Comparison of ENCODE assay signal across 12 cellular contexts in genomic region chr4:8940792-8941491, GRCh38.
DNase-seq lines count a peak whose midpoint lies in the region; ATAC-seq and TF ChIP-seq lines count a peak whose summit lies in the region.
"Had no signal": no experiment of that assay in that cellular context is flagged by ENCODE, and none has a peak within 500 bp of the region (broad histone marks: within the 10 kb centered on the region; RNA-seq: fewer than 3 reads in every experiment).

No MANE protein-coding gene starts in this region.

- no peak overlapping the region for H3K4me3 ChIP-seq in breast epithelium
- H3K4me3 ChIP-seq in NT2/D1 (ENCODE audit: insufficient read length, low read depth): no peak overlapping the region
- no peak overlapping the region for H3K4me3 ChIP-seq in esophagus muscularis mucosa

- CTCF ChIA-PET in activated naive CD4-positive, alpha-beta T cell treated with anti-CD3 and anti-CD28 coated beads, Interleukin-2, amount 10 ng/mL, durations not matched to agents 7 days and 5 days (lab: Charles Lee): no interaction called here

- no peak for TF ChIP-seq EP300 in esophagus muscularis mucosa (IDR thresholded peaks at IDR 0.05)

- H3K4me1 ChIP-seq in breast epithelium (no peaks in the 10 kb centered on the region), NT2/D1 (ENCODE audit: insufficient read depth, insufficient read length) (peaks cover 12% of the 10 kb centered on the region), esophagus muscularis mucosa (no peaks in the 10 kb centered on the region)

- TF ChIP-seq CTCF in breast epithelium (IDR thresholded peaks at IDR 0.05): peak in 1 of 3 donors; percentile 12
- no peak for TF ChIP-seq CTCF in esophagus muscularis mucosa (IDR thresholded peaks at IDR 0.05)

- TF ChIP-seq POLR2A in breast epithelium (IDR thresholded peaks at IDR 0.05) (no peak), esophagus muscularis mucosa (IDR thresholded peaks at IDR 0.05; ENCODE audit: low read depth) (no peak)

- peak; percentile 24 to 55 for DNase-seq in T47D (ENCODE audit: low read depth in 1 of 2, low spot score in 1 of 2)
- DNase-seq in breast epithelium (ENCODE audit: low spot score in 2 of 2): no peak
- peak; percentile 39 for DNase-seq in NT2/D1 (ENCODE audit: low read depth, low spot score)
- DNase-seq in esophagus muscularis mucosa (ENCODE audit: extremely low spot score): peak; percentile 29
- no peak for DNase-seq in stimulated activated effector memory CD8-positive, alpha-beta T cell treated with anti-CD3 and anti-CD28 coated beads, Interleukin-12 subunit alpha, Interleukin-12 subunit beta, amount 100 ng/mL, for 72 hours (ENCODE audit: low spot score in 2 of 2)
- no peak for DNase-seq in activated naive CD8-positive, alpha-beta T cell treated with anti-CD3 and anti-CD28 coated beads, Interleukin-2, amount 50 U/mL, for 24 hours
- no peak for DNase-seq in activated naive CD4-positive, alpha-beta T cell treated with anti-CD3 and anti-CD28 coated beads, Interleukin-2, amount 10 ng/mL, durations not matched to agents 7 days and 5 days
- DNase-seq: activated CD8-positive, alpha-beta memory T cell treated with anti-CD3 and anti-CD28 coated beads, Interleukin-2, amount 50 U/mL, for 48 hours; C1 segment of cervical spinal cord; stimulated activated naive B cell treated with anti-CD40 and anti-IgM and Interleukin-4, amounts not matched to agents 10 μg/mL and 1 μg/mL and 100 μg/mL, for 72 hours had no signal

- H3K9me3 ChIP-seq in breast epithelium (no peaks in the 10 kb centered on the region), NT2/D1 (ENCODE audit: insufficient read depth, low read length) (peaks cover 5% of the 10 kb centered on the region; the same call in 1 of the 2 replicates), esophagus muscularis mucosa (peaks cover 0 to 6% (median 0%) of the 10 kb centered on the region in 4 donors)

- WGBS in esophagus muscularis mucosa: 49% methylated on average over 14 of the region's 21 CpGs

- no peak overlapping the region for H3K4me3 Mint-ChIP-seq in stimulated activated effector memory CD8-positive, alpha-beta T cell treated with anti-CD3 and anti-CD28 coated beads, Interleukin-12 subunit alpha, Interleukin-12 subunit beta, amount 100 ng/mL, for 72 hours
- no peak overlapping the region for H3K4me3 Mint-ChIP-seq in activated naive CD8-positive, alpha-beta T cell treated with anti-CD3 and anti-CD28 coated beads, Interleukin-2, amount 50 U/mL, for 24 hours
- H3K4me3 Mint-ChIP-seq in activated naive CD4-positive, alpha-beta T cell treated with anti-CD3 and anti-CD28 coated beads, Interleukin-2, amount 10 ng/mL, durations not matched to agents 7 days and 5 days: no peak overlapping the region
- H3K4me3 Mint-ChIP-seq: IgD-negative memory B cell; stimulated activated naive B cell treated with anti-CD40 and anti-IgM and Interleukin-4, amounts not matched to agents 10 μg/mL and 1 μg/mL and 100 μg/mL, for 72 hours had no signal

- no peaks in the 10 kb centered on the region for H3K36me3 Mint-ChIP-seq in stimulated activated effector memory CD8-positive, alpha-beta T cell treated with anti-CD3 and anti-CD28 coated beads, Interleukin-12 subunit alpha, Interleukin-12 subunit beta, amount 100 ng/mL, for 72 hours
- no peaks in the 10 kb centered on the region for H3K36me3 Mint-ChIP-seq in activated naive CD8-positive, alpha-beta T cell treated with anti-CD3 and anti-CD28 coated beads, Interleukin-2, amount 50 U/mL, for 24 hours (ENCODE audit: low read depth)
- no peaks in the 10 kb centered on the region for H3K36me3 Mint-ChIP-seq in activated naive CD4-positive, alpha-beta T cell treated with anti-CD3 and anti-CD28 coated beads, Interleukin-2, amount 10 ng/mL, durations not matched to agents 7 days and 5 days
- H3K36me3 Mint-ChIP-seq: IgD-negative memory B cell; stimulated activated naive B cell treated with anti-CD40 and anti-IgM and Interleukin-4, amounts not matched to agents 10 μg/mL and 1 μg/mL and 100 μg/mL, for 72 hours had no signal

- no peaks in the 10 kb centered on the region for H3K9me3 Mint-ChIP-seq in stimulated activated effector memory CD8-positive, alpha-beta T cell treated with anti-CD3 and anti-CD28 coated beads, Interleukin-12 subunit alpha, Interleukin-12 subunit beta, amount 100 ng/mL, for 72 hours
- H3K9me3 Mint-ChIP-seq in activated naive CD8-positive, alpha-beta T cell treated with anti-CD3 and anti-CD28 coated beads, Interleukin-2, amount 50 U/mL, for 24 hours: no peaks in the 10 kb centered on the region
- H3K9me3 Mint-ChIP-seq in activated naive CD4-positive, alpha-beta T cell treated with anti-CD3 and anti-CD28 coated beads, Interleukin-2, amount 10 ng/mL, durations not matched to agents 7 days and 5 days: no peaks in the 10 kb centered on the region

- H3K9ac ChIP-seq in NT2/D1 (ENCODE audit: insufficient read length, low read depth): no peak overlapping the region

- ATAC-seq in stimulated activated effector memory CD8-positive, alpha-beta T cell treated with anti-CD3 and anti-CD28 coated beads, Interleukin-12 subunit alpha, Interleukin-12 subunit beta, amount 100 ng/mL, for 72 hours: peak; percentile 39
- no peak for ATAC-seq in GM19035 (IDR thresholded peaks at IDR 0.05; ENCODE audit: unreplicated experiment)
- ATAC-seq in activated naive CD8-positive, alpha-beta T cell treated with anti-CD3 and anti-CD28 coated beads, Interleukin-2, amount 50 U/mL, for 24 hours: no peak
- ATAC-seq: stimulated activated naive B cell treated with anti-CD40 and anti-IgM and Interleukin-4, amounts not matched to agents 10 μg/mL and 1 μg/mL and 100 μg/mL, for 72 hours had no signal

- H3K4me1 Mint-ChIP-seq in stimulated activated effector memory CD8-positive, alpha-beta T cell treated with anti-CD3 and anti-CD28 coated beads, Interleukin-12 subunit alpha, Interleukin-12 subunit beta, amount 100 ng/mL, for 72 hours: no peaks in the 10 kb centered on the region
- H3K4me1 Mint-ChIP-seq in activated naive CD8-positive, alpha-beta T cell treated with anti-CD3 and anti-CD28 coated beads, Interleukin-2, amount 50 U/mL, for 24 hours: no peaks in the 10 kb centered on the region
- H3K4me1 Mint-ChIP-seq in activated naive CD4-positive, alpha-beta T cell treated with anti-CD3 and anti-CD28 coated beads, Interleukin-2, amount 10 ng/mL, durations not matched to agents 7 days and 5 days: no peaks in the 10 kb centered on the region
- H3K4me1 Mint-ChIP-seq: IgD-negative memory B cell; stimulated activated naive B cell treated with anti-CD40 and anti-IgM and Interleukin-4, amounts not matched to agents 10 μg/mL and 1 μg/mL and 100 μg/mL, for 72 hours had no signal

- H3K36me3 ChIP-seq in breast epithelium: no peaks in the 10 kb centered on the region
- no peaks in the 10 kb centered on the region for H3K36me3 ChIP-seq in NT2/D1 (ENCODE audit: insufficient read depth, insufficient read length, low read length)
- H3K36me3 ChIP-seq in esophagus muscularis mucosa: no peaks in the 10 kb centered on the region

- intact Hi-C loops in breast epithelium (cut with DNase I; ENCODE audit: low total_unique reads) (no loop called here), esophagus muscularis mucosa (cut with DNase I) (no loop called here)

- in situ Hi-C loops in T47D (cut with HindIII; ENCODE audit: low pct_unique_long_range_greater_than_20kb, low sequenced_read_pairs): no loop called here

- H3K27me3 ChIP-seq in breast epithelium: peaks cover 0 to 29% of the 10 kb centered on the region in 2 donors
- peaks cover 18% of the 10 kb centered on the region for H3K27me3 ChIP-seq in NT2/D1 (ENCODE audit: insufficient read depth, insufficient read length)
- peaks cover 0 to 39% (median 0%) of the 10 kb centered on the region in 4 donors for H3K27me3 ChIP-seq in esophagus muscularis mucosa

- H3K27ac Mint-ChIP-seq in stimulated activated effector memory CD8-positive, alpha-beta T cell treated with anti-CD3 and anti-CD28 coated beads, Interleukin-12 subunit alpha, Interleukin-12 subunit beta, amount 100 ng/mL, for 72 hours: no peak overlapping the region
- H3K27ac Mint-ChIP-seq in activated naive CD8-positive, alpha-beta T cell treated with anti-CD3 and anti-CD28 coated beads, Interleukin-2, amount 50 U/mL, for 24 hours: no peak overlapping the region
- H3K27ac Mint-ChIP-seq in activated naive CD4-positive, alpha-beta T cell treated with anti-CD3 and anti-CD28 coated beads, Interleukin-2, amount 10 ng/mL, durations not matched to agents 7 days and 5 days: no peak overlapping the region
- H3K27ac Mint-ChIP-seq: IgD-negative memory B cell; stimulated activated naive B cell treated with anti-CD40 and anti-IgM and Interleukin-4, amounts not matched to agents 10 μg/mL and 1 μg/mL and 100 μg/mL, for 72 hours had no signal

- H3K27me3 Mint-ChIP-seq in activated naive CD8-positive, alpha-beta T cell treated with anti-CD3 and anti-CD28 coated beads, Interleukin-2, amount 50 U/mL, for 24 hours: no peaks in the 10 kb centered on the region
- H3K27me3 Mint-ChIP-seq in activated naive CD4-positive, alpha-beta T cell treated with anti-CD3 and anti-CD28 coated beads, Interleukin-2, amount 10 ng/mL, durations not matched to agents 7 days and 5 days: no peaks in the 10 kb centered on the region

- H3K27ac ChIP-seq in breast epithelium (no peak overlapping the region), esophagus muscularis mucosa (replicated peaks in 1 of 4) (no peak overlapping the region)

Comparison
In these comparisons a context has a peak if more than half of its experiments do, and no peak if none do; other contexts are left out.
1. DNase-seq: peak in T47D (2 of 2), NT2/D1 (single experiment) and esophagus muscularis mucosa (single experiment); none in breast epithelium (0 of 2), stimulated activated effector memory CD8-positive, alpha-beta T cell treated with anti-CD3 and anti-CD28 coated beads, Interleukin-12 subunit alpha, Interleukin-12 subunit beta, amount 100 ng/mL, for 72 hours (0 of 2), activated naive CD8-positive, alpha-beta T cell treated with anti-CD3 and anti-CD28 coated beads, Interleukin-2, amount 50 U/mL, for 24 hours (single experiment) and activated naive CD4-positive, alpha-beta T cell treated with anti-CD3 and anti-CD28 coated beads, Interleukin-2, amount 10 ng/mL, durations not matched to agents 7 days and 5 days (single experiment).